Comparison of ENCODE assay signal across 11 cellular contexts in the genomic region with DNA sequence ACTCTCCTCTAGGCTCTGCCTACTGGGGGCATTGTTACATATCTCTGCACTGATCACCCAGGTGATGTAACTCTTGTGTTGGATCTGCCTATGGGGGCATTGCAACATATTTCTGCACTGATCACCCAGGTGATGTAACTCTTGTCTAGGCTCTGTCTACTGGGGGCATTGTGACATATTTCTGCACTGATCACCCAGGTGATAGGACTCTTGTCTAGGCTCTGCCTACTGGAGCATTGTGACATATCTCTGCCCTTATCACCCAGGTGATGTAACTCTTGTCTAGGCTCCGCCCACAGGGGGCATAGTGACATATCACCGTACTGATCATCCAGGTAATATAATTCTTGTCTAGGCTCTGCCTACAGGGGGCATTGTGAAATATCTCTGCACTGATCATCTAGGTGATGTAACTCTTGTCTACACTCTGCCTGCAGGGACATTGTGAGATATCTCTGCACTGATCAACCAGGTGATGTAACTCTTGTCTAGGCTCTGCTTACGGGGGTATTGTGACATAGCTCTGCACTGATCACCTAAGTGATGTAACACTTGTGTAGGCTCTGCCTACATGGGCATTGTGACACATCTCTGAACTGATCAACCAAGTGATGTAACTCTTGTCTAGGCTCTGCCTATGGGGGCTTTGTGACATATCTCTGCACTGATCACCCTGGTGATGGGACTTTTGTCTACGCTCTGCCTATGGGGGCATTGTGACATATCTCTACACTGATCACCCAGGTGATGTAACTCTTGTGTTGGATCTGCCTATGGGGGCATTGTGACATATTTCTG. TPM values are rescaled to one million over a fixed set of nuclear protein-coding genes. Genes with fewer than 3 reads are reported as not detected.
DNase-seq lines count a peak whose midpoint lies in the region; ATAC-seq and TF ChIP-seq lines count a peak whose summit lies in the region.
"Not testable (repeated sequence)": the region's sequence is repeated elsewhere in the genome, so short reads cannot be mapped to it uniquely, and the experiment has no call there.
"Had no signal": no experiment of that assay in that cellular context is flagged by ENCODE, and none has a peak within 500 bp of the region (broad histone marks: within the 10 kb centered on the region; RNA-seq: fewer than 3 reads in every experiment).

No MANE protein-coding gene starts in this region.

- CTCF ChIA-PET in A673 (lab: Charles Lee); HEK293 (lab: Yijun Ruan, JAX); activated CD4-positive, alpha-beta T cell treated with anti-CD3 and anti-CD28 coated beads for 36 hours (lab: Charles Lee); activated naive CD4-positive, alpha-beta T cell treated with anti-CD3 and anti-CD28 coated beads for 36 hours (lab: Charles Lee); MCF 10A (lab: Yijun Ruan, JAX): not testable (repeated sequence)

- peak overlapping the region; percentile 30 for H3K27ac ChIP-seq in A673 (ENCODE audit: low read depth, low read length, poor library complexity, severe bottlenecking)
- H3K27ac ChIP-seq in HEK293 (ENCODE audit: extremely low read depth, low read depth, low read length) = peak overlapping the region; percentile 37; the same call in 1 of the 2 replicates

- H3K4me3 Mint-ChIP-seq in activated CD4-positive, alpha-beta T cell treated with anti-CD3 and anti-CD28 coated beads for 36 hours; activated naive CD4-positive, alpha-beta T cell treated with anti-CD3 and anti-CD28 coated beads for 36 hours; MCF 10A (ENCODE audit: unreplicated experiment); memory B cell: not testable (repeated sequence)

- H3K36me3 Mint-ChIP-seq in activated CD4-positive, alpha-beta T cell treated with anti-CD3 and anti-CD28 coated beads for 36 hours (ENCODE audit: low read depth); activated naive CD4-positive, alpha-beta T cell treated with anti-CD3 and anti-CD28 coated beads for 36 hours (ENCODE audit: low read depth); MCF 10A (ENCODE audit: insufficient read depth, unreplicated experiment); memory B cell: not testable (repeated sequence)

- not testable (repeated sequence) for TF ChIP-seq CTCF in A673 (conservative IDR thresholded peaks at IDR 0.05; ENCODE audit: low read depth, low read length); HEK293 (tag by site-specific recombination; IDR thresholded peaks at IDR 0.05); MCF 10A (IDR thresholded peaks at IDR 0.05; ENCODE audit: unreplicated experiment); epithelial cell of esophagus (IDR thresholded peaks at IDR 0.05; ENCODE audit: insufficient read depth, low read depth, low read length, missing control alignments)

- intact Hi-C loops in A673 (cut with micrococcal nuclease; ENCODE audit: unreplicated experiment); activated CD4-positive, alpha-beta T cell treated with anti-CD3 and anti-CD28 coated beads for 36 hours (cut with DNase I, micrococcal nuclease); activated naive CD4-positive, alpha-beta T cell treated with anti-CD3 and anti-CD28 coated beads for 36 hours (cut with micrococcal nuclease); MCF 10A (cut with micrococcal nuclease); posterior vena cava (cut with DNase I): not testable (repeated sequence)

- H3K9me3 ChIP-seq in A673 (ENCODE audit: low read depth, low read length, poor library complexity, severe bottlenecking); HEK293 (ENCODE audit: control insufficient read depth, insufficient read depth, low read depth, low read length): not testable (repeated sequence)

- H3K36me3 ChIP-seq in A673 (ENCODE audit: insufficient read depth, low read length, poor library complexity, severe bottlenecking); HEK293 (ENCODE audit: control insufficient read depth in 2 of 2, insufficient read depth in 1 of 2, low read length in 2 of 2): not testable (repeated sequence)

- not testable (repeated sequence) for H3K27me3 Mint-ChIP-seq in activated CD4-positive, alpha-beta T cell treated with anti-CD3 and anti-CD28 coated beads for 36 hours; activated naive CD4-positive, alpha-beta T cell treated with anti-CD3 and anti-CD28 coated beads for 36 hours (ENCODE audit: low read depth); MCF 10A (ENCODE audit: insufficient read depth, unreplicated experiment); memory B cell

- H3K4me1 ChIP-seq in A673 (ENCODE audit: insufficient read depth, low read length, poor library complexity, severe bottlenecking); HEK293 (ENCODE audit: control insufficient read depth, insufficient read depth, low read length): not testable (repeated sequence)

- peaks cover 27% of the 10 kb centered on the region for H3K9me3 Mint-ChIP-seq in activated CD4-positive, alpha-beta T cell treated with anti-CD3 and anti-CD28 coated beads for 36 hours (ENCODE audit: low read depth)
- H3K9me3 Mint-ChIP-seq in activated naive CD4-positive, alpha-beta T cell treated with anti-CD3 and anti-CD28 coated beads for 36 hours = peaks cover 23% of the 10 kb centered on the region
- peaks cover 39% of the 10 kb centered on the region for H3K9me3 Mint-ChIP-seq in MCF 10A (ENCODE audit: unreplicated experiment)
- H3K9me3 Mint-ChIP-seq in memory B cell = not testable (repeated sequence)

- BruUV-seq in A673 (replicated peaks; lab: Mats Ljungman, UMichigan); MCF 10A (replicated peaks; lab: Mats Ljungman, UMichigan): not testable (repeated sequence)

- peak overlapping the region; percentile 35 for H3K27ac Mint-ChIP-seq in activated CD4-positive, alpha-beta T cell treated with anti-CD3 and anti-CD28 coated beads for 36 hours
- not testable (repeated sequence) for H3K27ac Mint-ChIP-seq in activated naive CD4-positive, alpha-beta T cell treated with anti-CD3 and anti-CD28 coated beads for 36 hours; MCF 10A (ENCODE audit: low read depth, unreplicated experiment); memory B cell

- not testable (repeated sequence) for H3K4me3 ChIP-seq in A673 (ENCODE audit: low read depth, low read length, poor library complexity, severe bottlenecking); HEK293 (ENCODE audit: low read depth, low read length); epithelial cell of esophagus (ENCODE audit: low read length)

- H3K27me3 ChIP-seq in A673 (replicated peaks; ENCODE audit: insufficient read depth, low read depth, low read length, poor library complexity) = not testable (repeated sequence)

- not testable (repeated sequence) for ATAC-seq in activated CD4-positive, alpha-beta T cell treated with anti-CD3 and anti-CD28 coated beads for 36 hours
- ATAC-seq in memory B cell (ENCODE audit: low read depth) = peak; percentile 40

- not testable (repeated sequence) for DNase-seq in A673 (ENCODE audit: low spot score); memory B cell (ENCODE audit: low spot score in 2 of 2)
- peak; percentile 16 for DNase-seq in activated CD4-positive, alpha-beta T cell treated with anti-CD3 and anti-CD28 coated beads for 36 hours
- peak; percentile 37 for DNase-seq in activated naive CD4-positive, alpha-beta T cell treated with anti-CD3 and anti-CD28 coated beads for 36 hours
- DNase-seq in MCF 10A (ENCODE audit: unreplicated experiment) = peak; percentile 54
- peak; percentile 9 for DNase-seq in epithelial cell of esophagus (ENCODE audit: low read depth)
- peak; percentile 6 for DNase-seq in posterior vena cava (ENCODE audit: low spot score)

- POLR2A ChIA-PET in A673 (lab: Charles Lee; ENCODE audit: low non-redundant PET); HEK293 (lab: Yijun Ruan, JAX); activated CD4-positive, alpha-beta T cell treated with anti-CD3 and anti-CD28 coated beads for 36 hours (lab: Charles Lee); MCF 10A (lab: Yijun Ruan, JAX): not testable (repeated sequence)

- not testable (repeated sequence) for H3K4me1 Mint-ChIP-seq in activated CD4-positive, alpha-beta T cell treated with anti-CD3 and anti-CD28 coated beads for 36 hours; memory B cell
- H3K4me1 Mint-ChIP-seq in activated naive CD4-positive, alpha-beta T cell treated with anti-CD3 and anti-CD28 coated beads for 36 hours (ENCODE audit: low read depth) = peaks cover 17% of the 10 kb centered on the region
- peaks cover 16% of the 10 kb centered on the region for H3K4me1 Mint-ChIP-seq in MCF 10A (ENCODE audit: insufficient read depth, unreplicated experiment)

RNA-seq across cellular contexts. Expression of gene USP14, which starts 52.1 kb away (rescaled TPM):
- total RNA-seq in A673 (2021) = 134 and 148 TPM in 2 replicates
- total RNA-seq in activated CD4-positive, alpha-beta T cell treated with anti-CD3 and anti-CD28 coated beads for 36 hours = 100 to 1,000 TPM in 1 of 2 experiments, 10 to 100 TPM in 1; 94.7 to 101 TPM
- total RNA-seq in activated naive CD4-positive, alpha-beta T cell treated with anti-CD3 and anti-CD28 coated beads for 36 hours = 10 to 100 TPM; 90.0 to 96.6 TPM
- 76.7 and 79.1 TPM in 2 replicates for total RNA-seq in MCF 10A (2022)
- 10 to 100 TPM; 47.9 to 60.0 TPM for total RNA-seq in posterior vena cava

RNA-seq across cellular contexts. Expression of gene TUBB8B, which starts 56.8 kb away (rescaled TPM):
- 0.77 and 0.79 TPM in 2 replicates for total RNA-seq in A673 (2021)
- total RNA-seq in activated CD4-positive, alpha-beta T cell treated with anti-CD3 and anti-CD28 coated beads for 36 hours = not detected
- not detected for total RNA-seq in activated naive CD4-positive, alpha-beta T cell treated with anti-CD3 and anti-CD28 coated beads for 36 hours
- not detected in 2 replicates for total RNA-seq in MCF 10A (2022)
- total RNA-seq in posterior vena cava = not detected
- total RNA-seq: CD8-positive, alpha-beta memory T cell; GM12878; HT-29 had no signal
